ENCODE assay signal across 25 cellular contexts in genomic region chr16:11655655-11656054, GRCh38. TPM values are rescaled to one million over a fixed set of nuclear protein-coding genes. Genes with fewer than 3 reads are reported as not detected.
DNase-seq lines count a peak whose midpoint lies in the region; ATAC-seq, FAIRE-seq and TF ChIP-seq lines count a peak whose summit lies in the region.
"Had no signal": no experiment of that assay in that cellular context is flagged by ENCODE, and none has a peak within 500 bp of the region (broad histone marks: within the 10 kb centered on the region; RNA-seq: fewer than 3 reads in every experiment).

No MANE protein-coding gene starts in this region.

- WGBS in HepG2 (ENCODE audit: low lambda C conversion rate) = 43% methylated on average over 7 of the region's 7 CpGs
- WGBS in right lobe of liver (ENCODE audit: insufficient coverage, low coverage, low lambda C conversion rate, missing lambda C conversion rate) = no CpG with 5 or more reads among the region's 7 CpGs

- no peaks in the 10 kb centered on the region for H3K9me3 Mint-ChIP-seq in mesothelial cell of epicardium
- H3K9me3 Mint-ChIP-seq: CD4-positive, alpha-beta T cell; HFFc6 had no signal

- intact Hi-C loops in HepG2 (cut with micrococcal nuclease; ENCODE audit: unreplicated experiment) = loop anchor here (5.0 kb wide), 2 partner anchors 123 to 248 kb away; no protein-coding TSS in a partner anchor
- intact Hi-C loops in right lobe of liver (cut with DNase I) = loop anchor here in 1 of 2 donors (5.0 kb wide), 1 partner anchor 133 kb away; no protein-coding TSS in a partner anchor
- intact Hi-C loops in OCI-LY7 (cut with micrococcal nuclease; ENCODE audit: unreplicated experiment) = no loop called here

- ATAC-seq in HepG2 (0 out of 3 replicates have a peak, but pooled peaks have one; percentile 9), right lobe of liver (no peak)
- ATAC-seq: SK-N-SH treated with all-trans-retinoic acid at 6 μM for 48 hours had no signal

- no peak for FAIRE-seq in HepG2 (lab: Jason Lieb, UNC)
- FAIRE-seq: G401.6, GM12892, GM19239, RCC 7860 had no signal

- H4K20me1 ChIP-seq in HepG2 (ENCODE audit: insufficient read depth, low read length) (no peaks in the 10 kb centered on the region; the same call in 1 of the 2 replicates), OCI-LY7 (ENCODE audit: insufficient read depth, low read length) (no peaks in the 10 kb centered on the region)

- H3K27ac ChIP-seq in HepG2 (ENCODE audit: extremely low read length, insufficient read depth, low read length) = no peak overlapping the region
- no peak overlapping the region for H3K27ac ChIP-seq in right lobe of liver
- H3K27ac ChIP-seq in OCI-LY7 (ENCODE audit: low read depth, low read length, poor library complexity, severe bottlenecking) = no peak overlapping the region
- H3K27ac ChIP-seq: SJCRH30 had no signal

- no peaks in the 10 kb centered on the region for H3K36me3 Mint-ChIP-seq in mesothelial cell of epicardium

- H3K4me3 ChIP-seq in HepG2 (replicated peaks in 1 of 3; ENCODE audit: insufficient read depth in 1 of 3, low read depth in 2 of 3, low read length in 3 of 3) = no peak overlapping the region
- no peak overlapping the region for H3K4me3 ChIP-seq in right lobe of liver
- H3K4me3 ChIP-seq in OCI-LY7 (ENCODE audit: low read depth, low read length, poor library complexity, severe bottlenecking) = no peak overlapping the region
- H3K4me3 ChIP-seq: HAP-1, SJCRH30 had no signal

- no peak overlapping the region for H3K9ac ChIP-seq in HepG2 (ENCODE audit: insufficient read depth, low read depth, low read length)

- no peak for DNase-seq in HepG2 (ENCODE audit: low spot score)
- no peak for DNase-seq in right lobe of liver
- DNase-seq in OCI-LY7 (ENCODE audit: low spot score) = no peak
- peak; percentile 4 for DNase-seq in iPS-NIHi7 (ENCODE audit: extremely low spot score)
- no peak for DNase-seq in H4 (ENCODE audit: low spot score)
- no peak for DNase-seq in mesothelial cell of epicardium (ENCODE audit: low spot score in 2 of 2, unreplicated experiment in 2 of 2)
- DNase-seq in NCI-H69 (lab: John Stamatoyannopoulos, UW) = no peak
- DNase-seq: 8988T; ACHN; CD4-positive, alpha-beta T cell; DMS53; HFFc6; NCI-H1048; NCI-H1417; NCI-H1694; NCI-H2029 treated with DMSO at 0.1 percent for 48 hours; NCI-H446 treated with DMSO at 0.1 percent for 48 hours; NCI-H526; SJCRH30 had no signal

- no peak overlapping the region for H3K27ac Mint-ChIP-seq in mesothelial cell of epicardium
- H3K27ac Mint-ChIP-seq: CD4-positive, alpha-beta T cell; HFFc6 had no signal

- H3K4me1 Mint-ChIP-seq in mesothelial cell of epicardium = peaks cover 5% of the 10 kb centered on the region

- H3K27me3 ChIP-seq in HepG2 (ENCODE audit: control insufficient read depth in 1 of 2, insufficient read depth in 2 of 2, low read length in 2 of 2) = peaks cover 6 to 69% of the 10 kb centered on the region in 2 experiments
- H3K27me3 ChIP-seq in right lobe of liver = no peaks in the 10 kb centered on the region
- H3K27me3 ChIP-seq: SJCRH30 had no signal

- no TSS peak for BruUV-seq in HepG2 (replicated peaks; lab: Mats Ljungman, UMichigan)
- no TSS peak for BruUV-seq in OCI-LY7 (replicated peaks; lab: Mats Ljungman, UMichigan)

- no peak for TF ChIP-seq CTCF in HepG2 (CRISPR knock-in tag; IDR thresholded peaks at IDR 0.05)
- TF ChIP-seq CTCF in right lobe of liver (IDR thresholded peaks at IDR 0.05) = no peak
- no peak for TF ChIP-seq CTCF in OCI-LY7 (conservative IDR thresholded peaks at IDR 0.05; ENCODE audit: low read length)
- TF ChIP-seq CTCF in mesothelial cell of epicardium (IDR thresholded peaks at IDR 0.05; ENCODE audit: unreplicated experiment) = no peak

- no peak overlapping the region for H3K4me3 Mint-ChIP-seq in mesothelial cell of epicardium
- H3K4me3 Mint-ChIP-seq: CD4-positive, alpha-beta T cell; HFFc6 had no signal

- TF ChIP-seq POLR2A in HepG2 (IDR thresholded peaks at IDR 0.05; ENCODE audit: insufficient read depth in 1 of 2, low read depth in 2 of 2, low read length in 2 of 2) (no peak), right lobe of liver (IDR thresholded peaks at IDR 0.05) (no peak)

- TF ChIP-seq RAD21 in HepG2 (CRISPR knock-in tag; IDR thresholded peaks at IDR 0.05) = no peak

- H2AFZ ChIP-seq in HepG2 (ENCODE audit: low read length) (no peak overlapping the region), OCI-LY7 (ENCODE audit: low read length) (0 out of 2 replicates have a peak overlapping the region, but pooled peaks have one; percentile 9)

- no peaks in the 10 kb centered on the region for H3K27me3 Mint-ChIP-seq in mesothelial cell of epicardium (ENCODE audit: low read depth)
- H3K27me3 Mint-ChIP-seq: CD4-positive, alpha-beta T cell had no signal

- TF ChIP-seq EP300 in HepG2 (IDR thresholded peaks at IDR 0.05; ENCODE audit: low read depth in 2 of 2, low read length in 2 of 2) = no peak
- TF ChIP-seq EP300 in HepG2 (CRISPR knock-in tag; IDR thresholded peaks at IDR 0.05; ENCODE audit: borderline replicate concordance) = no peak

- in situ Hi-C loops in HepG2 (cut with HindIII; ENCODE audit: extremely low pct_ligation_motif_present, low pct_unique_long_range_greater_than_20kb) = no loop called here

- no peaks in the 10 kb centered on the region for H3K9me2 ChIP-seq in OCI-LY7 (ENCODE audit: insufficient read depth, low read length)

- no peaks in the 10 kb centered on the region for H3K9me3 ChIP-seq in HepG2 (ENCODE audit: low read length)
- H3K9me3 ChIP-seq in right lobe of liver = no peaks in the 10 kb centered on the region
- no peaks in the 10 kb centered on the region for H3K9me3 ChIP-seq in OCI-LY7 (ENCODE audit: low read length)
- H3K9me3 ChIP-seq: HAP-1, SJCRH30 had no signal

- H3K4me1 ChIP-seq in HepG2 (ENCODE audit: insufficient read depth, low read length) = peaks cover 16% of the 10 kb centered on the region
- H3K4me1 ChIP-seq in right lobe of liver = no peaks in the 10 kb centered on the region
- peaks cover 32% of the 10 kb centered on the region for H3K4me1 ChIP-seq in OCI-LY7 (ENCODE audit: insufficient read depth, low read length, poor library complexity, severe bottlenecking)
- H3K4me1 ChIP-seq: HAP-1, SJCRH30 had no signal

- CTCF ChIA-PET in HepG2 (lab: Yijun Ruan, JAX; ENCODE audit: low intra/inter-chr PET ratio, low total read pairs) (no interaction called here), OCI-LY7 (lab: Charles Lee; ENCODE audit: unreplicated experiment) (no interaction called here)

- H3K36me3 ChIP-seq in HepG2 (replicated peaks in 1 of 2; ENCODE audit: control insufficient read depth in 1 of 2, insufficient read depth in 2 of 2, low read length in 2 of 2) = no peaks in the 10 kb centered on the region
- H3K36me3 ChIP-seq in right lobe of liver = no peaks in the 10 kb centered on the region
- H3K36me3 ChIP-seq in OCI-LY7 (ENCODE audit: insufficient read depth, low read length) = no peaks in the 10 kb centered on the region
- H3K36me3 ChIP-seq: HAP-1, SJCRH30 had no signal

- no peaks in the 10 kb centered on the region for H3K79me2 ChIP-seq in HepG2 (ENCODE audit: insufficient read depth, low read length)
- no peaks in the 10 kb centered on the region for H3K79me2 ChIP-seq in OCI-LY7 (ENCODE audit: insufficient read depth, low read depth, low read length)

- H3K4me2 ChIP-seq in HepG2 (ENCODE audit: low read depth, low read length) (no peak overlapping the region), OCI-LY7 (ENCODE audit: low read length) (peak overlapping the region; percentile 19; the same call in 1 of the 2 replicates)

- POLR2A ChIA-PET in HepG2 (lab: Yijun Ruan, JAX) (no interaction called here), OCI-LY7 (lab: Charles Lee) (interaction anchor here (2.0 kb wide), 1 partner anchor 9 kb away, joined by 7 read pairs; no protein-coding TSS in a partner anchor)

TF ChIP-seq in HepG2, 621 proteins besides CTCF, POLR2A, EP300 and RAD21:
- TF ChIP-seq SETDB1 (CRISPR knock-in tag; IDR thresholded peaks at IDR 0.05; ENCODE audit: borderline replicate concordance) = no peak

RNA-seq across cellular contexts. Expression of gene SNN, which starts 12.6 kb away (rescaled TPM):
- total RNA-seq in HepG2 (2016; rRNA removed; fragmentation: Illumina TruSeq; extraction: Trizol) (8.4 TPM in 2 replicates), right lobe of liver (1 to 10 TPM; 3.5 to 7.9 (median 5.6) TPM), OCI-LY7 (2022) (27.8 and 31.6 TPM in 2 replicates), mesothelial cell of epicardium (38.3 to 40.2 TPM (median 39.9 TPM) in 3 replicates)
- total RNA-seq in HepG2 (2016; cell fraction: cytosol; rRNA removed; fragmentation: Illumina TruSeq; extraction: Trizol; ENCODE audit: low read depth) = 7.1 and 8.0 TPM in 2 replicates
- total RNA-seq in HepG2 (2016; cell fraction: insoluble cytoplasmic fraction; rRNA removed; fragmentation: Illumina TruSeq; extraction: Trizol) = 6.0 and 8.2 TPM in 2 replicates
- 18.8 and 19.0 TPM in 2 replicates for total RNA-seq in HepG2 (2016; cell fraction: membrane; rRNA removed; fragmentation: Illumina TruSeq; extraction: Trizol)
- total RNA-seq in HepG2 (2016; cell fraction: nucleus; rRNA removed; fragmentation: Illumina TruSeq; extraction: Trizol) = 4.0 and 5.8 TPM in 2 replicates
- polyA plus RNA-seq in HepG2 (2011; rRNA removed) = 5.2 and 5.6 TPM in 2 replicates
- polyA plus RNA-seq in HepG2 (2011; cell fraction: cytosol; rRNA removed) = 4.6 and 5.0 TPM in 2 replicates
- 4.7 and 4.9 TPM in 2 replicates for polyA plus RNA-seq in HepG2 (2011; cell fraction: nucleus; rRNA removed)
- 3.0 and 3.4 TPM in 2 replicates for polyA plus RNA-seq in HepG2 (2012)
- 8.8 and 9.8 TPM in 2 replicates for polyA plus RNA-seq in HepG2 (2016; cell fraction: cytosol; fragmentation: Illumina TruSeq; extraction: Trizol; ENCODE audit: low read depth)
- polyA plus RNA-seq in HepG2 (2016; cell fraction: insoluble cytoplasmic fraction; fragmentation: Illumina TruSeq; extraction: Trizol; ENCODE audit: low read depth) = 8.1 and 9.3 TPM in 2 replicates
- 17.1 and 17.3 TPM in 2 replicates for polyA plus RNA-seq in HepG2 (2016; cell fraction: membrane; fragmentation: Illumina TruSeq; extraction: Trizol; ENCODE audit: low read depth)
- 7.7 and 8.0 TPM in 2 replicates for polyA plus RNA-seq in HepG2 (2016; cell fraction: nucleus; fragmentation: Illumina TruSeq; extraction: Trizol; ENCODE audit: insufficient read depth, low read depth)
- polyA minus RNA-seq in HepG2 (2011; rRNA and poly(A)+ RNA removed; ENCODE audit: low replicate concordance) = 2.2 and 3.6 TPM in 2 replicates
- 1.6 and 1.9 TPM in 2 replicates for polyA minus RNA-seq in HepG2 (2011; cell fraction: cytosol; rRNA and poly(A)+ RNA removed)
- polyA minus RNA-seq in HepG2 (2011; cell fraction: nucleus; rRNA and poly(A)+ RNA removed) = 4.4 and 4.9 TPM in 2 replicates
- total RNA-seq in OCI-LY7 (2014; rRNA removed; shearing (Covaris generic)) = 28.3 and 31.8 TPM in 2 replicates
- total RNA-seq in H4 (2014; rRNA removed; shearing (Covaris generic)) = 13.7 and 14.9 TPM in 2 replicates
